8 cellular contexts compared by ENCODE assay signal in genomic region chr3:52056521-52056967, GRCh38. TPM values are rescaled to one million over a fixed set of nuclear protein-coding genes. Genes with fewer than 3 reads are reported as not detected.
DNase-seq lines count a peak whose midpoint lies in the region; ATAC-seq and TF ChIP-seq lines count a peak whose summit lies in the region.

Gene DUSP7 (minus strand): TSS chr3:52056571. CDS start chr3:52056366, 205 bp downstream.

- H3K9ac ChIP-seq in SU-DHL-6 (ENCODE audit: low read length), result peak within 1 kb of the TSS; percentile 70

- peaks cover 15 to 56% (median 38%) of the 10 kb centered on the region in 12 donors for H3K4me1 ChIP-seq in heart left ventricle

- no peaks in the 10 kb centered on the region for H3K9me2 ChIP-seq in SU-DHL-6 (replicated peaks; ENCODE audit: insufficient read depth, low read length)

- H3K27me3 Mint-ChIP-seq in IgD-negative memory B cell, result no peaks in the 10 kb centered on the region

- H3K27me3 ChIP-seq in SU-DHL-6 (ENCODE audit: low read length) (no peaks in the 10 kb centered on the region), heart left ventricle (no peaks in the 10 kb centered on the region)

- H3K4me3 Mint-ChIP-seq in IgD-negative memory B cell, result peak within 1 kb of the TSS; percentile 90 to 97 (median 95)

- peak within 1 kb of the TSS; percentile 95 to 96 (median 96) for H3K27ac Mint-ChIP-seq in IgD-negative memory B cell

- TF ChIP-seq POLR2A in heart left ventricle (IDR thresholded peaks at IDR 0.05), result no peak

- H3K4me1 Mint-ChIP-seq in IgD-negative memory B cell, result peaks cover 22 to 35% (median 28%) of the 10 kb centered on the region in 3 donors

- H3K4me3 ChIP-seq in SU-DHL-6 (ENCODE audit: insufficient read depth, low read length, poor library complexity, severe bottlenecking), result peak within 1 kb of the TSS; percentile 64
- peak within 1 kb of the TSS; percentile 78 to 96 (median 88) for H3K4me3 ChIP-seq in heart left ventricle

- no peaks in the 10 kb centered on the region for H3K79me2 ChIP-seq in SU-DHL-6 (ENCODE audit: insufficient read depth, low read length)

- H3K9me3 Mint-ChIP-seq in IgD-negative memory B cell, result no peaks in the 10 kb centered on the region

- H2AFZ ChIP-seq in SU-DHL-6 (ENCODE audit: low read depth, low read length, severe bottlenecking), result peak within 1 kb of the TSS; percentile 70

- no peaks in the 10 kb centered on the region for H3K9me3 ChIP-seq in SU-DHL-6 (ENCODE audit: insufficient read depth, low read length)
- no peaks in the 10 kb centered on the region for H3K9me3 ChIP-seq in heart left ventricle

- intact Hi-C loops in heart left ventricle (cut with DNase I) (loop anchor here in 6 of 10 donors (1.0 to 5.0 kb wide), 4 partner anchors 51 to 66 kb away; no protein-coding TSS in a partner anchor), posterior vena cava (cut with DNase I) (loop anchor here (5.0 to 10.0 kb wide), 3 partner anchors 51 to 1722 kb away; no protein-coding TSS in a partner anchor)

- no peak for TF ChIP-seq CTCF in C4-2B (conservative IDR thresholded peaks at IDR 0.05)
- no peak for TF ChIP-seq CTCF in SU-DHL-6 (IDR thresholded peaks at IDR 0.05; ENCODE audit: insufficient read depth, low read length, poor library complexity, severe bottlenecking)
- no peak for TF ChIP-seq CTCF in heart left ventricle (IDR thresholded peaks at IDR 0.05)

- H3K4me2 ChIP-seq in SU-DHL-6 (ENCODE audit: low read depth, low read length, poor library complexity, severe bottlenecking), result peak within 1 kb of the TSS; percentile 88

- no peaks in the 10 kb centered on the region for H3F3A ChIP-seq in SU-DHL-6 (ENCODE audit: insufficient read depth)

- no peaks in the 10 kb centered on the region for H4K20me1 ChIP-seq in SU-DHL-6 (ENCODE audit: low read depth, low read length)

- peak; percentile 47 for DNase-seq in activated naive CD8-positive, alpha-beta T cell treated with anti-CD3 and anti-CD28 coated beads, Interleukin-2, amount 50 U/mL, for 16 hours (ENCODE audit: low read depth, low spot score)
- DNase-seq in heart left ventricle (peak; percentile 73 to 89 (median 84)), posterior vena cava (ENCODE audit: low spot score) (peak; percentile 91), ureter (ENCODE audit: low spot score) (peak; percentile 69)

- H3K36me3 Mint-ChIP-seq in IgD-negative memory B cell, result no peaks in the 10 kb centered on the region

- WGBS in heart left ventricle, 4 donors, result 0 to 1% (median 0%) methylated on average over 6 to 51 of the region's 51 CpGs

- H3K27ac ChIP-seq in C4-2B (peak within 1 kb of the TSS; percentile 82), SU-DHL-6 (ENCODE audit: low read depth, low read length) (peak within 1 kb of the TSS; percentile 44), heart left ventricle (peak within 1 kb of the TSS; percentile 88 to 97 (median 94))

- ATAC-seq in GM19463 (IDR thresholded peaks at IDR 0.05; ENCODE audit: unreplicated experiment) (peak; percentile 28), heart left ventricle (peak; percentile 12 to 65 (median 40))

- H3K36me3 ChIP-seq in SU-DHL-6 (ENCODE audit: low read length), result no peaks in the 10 kb centered on the region
- peaks cover 0 to 24% (median 17%) of the 10 kb centered on the region in 9 donors for H3K36me3 ChIP-seq in heart left ventricle

RNA-seq across cellular contexts. Expression of gene DUSP7, which starts in this region (rescaled TPM):
- polyA plus RNA-seq in IgD-negative memory B cell, result 1.1 TPM
- 10 to 100 TPM; 14.5 to 33.2 (median 20.7) TPM for total RNA-seq in heart left ventricle
- polyA plus RNA-seq in heart left ventricle, result 10 to 100 TPM in 1 of 2 donors, 1 to 10 TPM in 1; 9.2 to 26.1 TPM
- 10 to 100 TPM; 29.9 to 36.4 TPM for total RNA-seq in posterior vena cava
- total RNA-seq in ureter, result 22.2 TPM

Comparison
In these comparisons a context has a peak if more than half of its experiments do, and no peak if none do; other contexts are left out.
1. Peak in every context shown above with its lines: DNase-seq, ATAC-seq, H3K4me3 ChIP-seq and H3K27ac ChIP-seq.
2. H3K27ac ChIP-seq: peak in every context shown above with its lines; median percentile 94 in heart left ventricle; 82 in C4-2B; 44 in SU-DHL-6.